In the genomic region with DNA sequence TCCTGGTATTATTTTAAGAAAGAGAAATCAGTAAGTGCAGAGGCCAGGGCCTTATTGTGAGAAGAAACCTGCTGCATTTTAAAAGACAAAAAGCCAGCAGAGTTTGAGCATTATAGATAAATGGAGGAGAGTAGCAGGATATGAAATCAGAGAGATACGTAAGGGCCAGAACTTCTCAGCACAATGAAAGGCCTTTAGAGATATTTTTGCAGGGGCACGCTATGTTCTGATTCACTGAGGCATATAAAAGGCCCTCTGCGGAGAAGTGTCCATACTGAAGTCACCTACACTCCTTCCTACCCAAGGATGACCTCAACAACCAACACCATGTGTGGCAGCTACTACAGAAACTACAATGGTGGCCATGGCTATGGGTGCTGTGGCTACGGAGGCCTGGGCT, we compare ENCODE assay signal across 4 cellular contexts. TPM values are rescaled to one million over a fixed set of nuclear protein-coding genes. Genes with fewer than 3 reads are reported as not detected.
"Had no signal": no experiment of that assay in that cellular context is flagged by ENCODE, and none has a peak within 500 bp of the region (broad histone marks: within the 10 kb centered on the region; RNA-seq: fewer than 3 reads in every experiment).

A gene with protein sequence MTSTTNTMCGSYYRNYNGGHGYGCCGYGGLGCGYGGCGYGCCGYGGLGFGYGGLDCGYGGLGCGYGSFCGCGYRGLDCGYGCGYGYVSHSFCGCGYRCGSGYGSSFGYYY (plus strand): TSS at position 301 of the 400 bp plus-strand sequence. CDS start 6 bp downstream, at position 307.

- H3K4me3 ChIP-seq: GM12878 had no signal

- DNase-seq: GDM1, GF-D8 had no signal

- ATAC-seq: GM12878 had no signal

RNA-seq across cellular contexts. Expression of the gene that starts here (rescaled TPM):
- total RNA-seq: G401, GM12878 had no signal
- polyA plus RNA-seq: GM12878 had no signal
